In the genomic region with DNA sequence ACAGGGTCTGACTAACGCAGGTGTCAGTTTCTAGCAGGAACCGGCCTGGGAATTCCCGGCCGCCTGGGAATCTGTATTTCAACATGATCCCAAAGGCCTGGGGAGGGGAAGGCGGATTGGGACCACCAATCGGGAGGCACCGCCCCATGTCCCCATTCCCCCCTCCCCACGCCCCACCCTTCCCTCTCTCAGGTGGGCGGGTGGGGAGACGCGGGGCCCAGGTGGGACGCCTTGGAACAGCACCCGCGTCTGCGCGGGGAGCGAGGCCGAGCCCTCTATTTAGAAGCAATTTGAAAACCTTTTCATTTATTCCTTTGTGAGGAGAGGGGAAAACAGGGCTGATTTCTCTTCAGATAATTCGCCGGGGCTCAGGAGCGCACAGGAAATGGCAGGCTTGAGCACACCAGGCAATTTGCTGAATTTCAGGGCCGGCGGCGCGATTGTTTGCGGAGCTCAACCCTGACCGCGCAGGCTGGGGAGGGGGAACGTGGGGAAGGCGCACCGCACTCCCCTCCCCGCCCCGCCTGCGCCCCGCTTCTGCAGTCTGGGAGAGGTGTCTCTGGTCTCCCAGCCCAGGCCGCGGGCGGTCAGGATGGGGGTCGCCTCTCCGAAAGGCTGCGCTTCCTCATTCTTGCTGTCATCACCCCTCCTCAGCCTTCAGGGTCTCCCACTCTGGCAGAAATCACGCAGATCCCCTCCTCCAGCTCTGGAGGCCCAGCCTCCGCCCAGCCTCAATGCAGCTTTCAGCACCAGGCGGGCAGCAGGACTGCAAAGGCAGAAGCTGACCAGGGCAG, we compare ENCODE assay signal across 11 cellular contexts.
DNase-seq lines count a peak whose midpoint lies in the region; ATAC-seq lines count a peak whose summit lies in the region.
"Had no signal": no experiment of that assay in that cellular context is flagged by ENCODE, and none has a peak within 500 bp of the region (broad histone marks: within the 10 kb centered on the region; RNA-seq: fewer than 3 reads in every experiment).

No MANE protein-coding gene starts in this region.

- intact Hi-C loops in cardiac septum (cut with DNase I), result no loop called here
- intact Hi-C loops in left ventricle myocardium superior (cut with micrococcal nuclease), result no loop called here

- ATAC-seq in left ventricle myocardium superior (no peak), left lobe of liver (no peak), GM21786 (IDR thresholded peaks at IDR 0.05; ENCODE audit: unreplicated experiment) (no peak)
- ATAC-seq: stimulated activated naive B cell treated with anti-CD40 and anti-IgM and Interleukin-4, amounts not matched to agents 10 μg/mL and 1 μg/mL and 100 μg/mL, for 72 hours had no signal

- DNase-seq in cardiac septum (ENCODE audit: low spot score), result peak; percentile 44
- DNase-seq in left ventricle myocardium superior, result no peak
- DNase-seq in dedifferentiated amniotic fluid mesenchymal stem cell (ENCODE audit: extremely low spot score), result peak; percentile 11
- DNase-seq in left lobe of liver (ENCODE audit: low spot score), result peak; percentile 27
- DNase-seq in GOT3 (lab: John Stamatoyannopoulos, UW), result no peak
- DNase-seq in NCI-H524 (lab: John Stamatoyannopoulos, UW), result no peak
- no peak for DNase-seq in NCI-H774 (lab: John Stamatoyannopoulos, UW)
- DNase-seq: AML-193; effector memory CD4-positive, alpha-beta T cell; stimulated activated naive B cell treated with anti-CD40 and anti-IgM and Interleukin-4, amounts not matched to agents 10 μg/mL and 1 μg/mL and 100 μg/mL, for 72 hours had no signal

Comparison
In these comparisons a context has a peak if more than half of its experiments do, and no peak if none do; other contexts are left out.
1. DNase-seq: peak in cardiac septum (single experiment), dedifferentiated amniotic fluid mesenchymal stem cell (single experiment) and left lobe of liver (single experiment); none in left ventricle myocardium superior (single experiment), GOT3 (single experiment), NCI-H524 (0 of 2) and NCI-H774 (single experiment).